In genomic region chr5:139156814-139157213, GRCh38 we compare ENCODE assay signal across 33 cellular contexts.
"Had no signal": no experiment of that assay in that cellular context is flagged by ENCODE, and none has a peak within 500 bp of the region (broad histone marks: within the 10 kb centered on the region; RNA-seq: fewer than 3 reads in every experiment).

No MANE protein-coding gene starts in this region.

- H3K27ac ChIP-seq: brain microvascular endothelial cell, colonic mucosa, epithelial cell of prostate, esophagus squamous epithelium, gastroesophageal sphincter had no signal

- H3K4me3 ChIP-seq: colonic mucosa, esophagus squamous epithelium, gastroesophageal sphincter had no signal

- ATAC-seq: activated CD4-positive, alpha-beta T cell treated with anti-CD3 and anti-CD28 coated beads for 36 hours; activated CD8-positive, alpha-beta T cell treated with anti-CD3 and anti-CD28 coated beads for 36 hours; activated T-cell treated with anti-CD3 and anti-CD28 coated beads, Interleukin-2, amount 50 U/mL, for 4 hours; activated T-helper 17 cell treated with anti-CD3 and anti-CD28 coated beads, Interleukin-2, amount 50 U/mL, for 72 hours; gastroesophageal sphincter; T-helper 17 cell had no signal

- H3K27me3 ChIP-seq: brain microvascular endothelial cell, colonic mucosa, esophagus squamous epithelium, gastroesophageal sphincter had no signal

- H3K9me3 ChIP-seq: colonic mucosa, esophagus squamous epithelium, gastroesophageal sphincter had no signal

- H3K9me3 Mint-ChIP-seq: activated CD4-positive, alpha-beta T cell treated with anti-CD3 and anti-CD28 coated beads, Interleukin-2, amount 10 ng/mL, durations not matched to agents 7 days and 5 days; activated CD8-positive, alpha-beta T cell treated with anti-CD3 and anti-CD28 coated beads for 36 hours; activated T-cell treated with anti-CD3 and anti-CD28 coated beads, Interleukin-2, amount 50 U/mL, for 4 hours; activated T-helper 17 cell treated with anti-CD3 and anti-CD28 coated beads, Interleukin-2, amount 50 U/mL, for 72 hours; T-helper 2 cell treated with Interferon-gamma antibody and Interleukin-4, amounts not matched to agents 5 μg/mL and 100 μg/mL, for 36 hours had no signal

- H3K4me3 Mint-ChIP-seq: activated CD4-positive, alpha-beta T cell treated with anti-CD3 and anti-CD28 coated beads for 36 hours; activated CD4-positive, alpha-beta T cell treated with anti-CD3 and anti-CD28 coated beads, Interleukin-2, amount 10 ng/mL, durations not matched to agents 7 days and 5 days; activated CD8-positive, alpha-beta T cell treated with anti-CD3 and anti-CD28 coated beads for 36 hours; activated naive CD8-positive, alpha-beta T cell; activated T-cell treated with anti-CD3 and anti-CD28 coated beads, Interleukin-2, amount 50 U/mL, for 4 hours; activated T-helper 17 cell treated with anti-CD3 and anti-CD28 coated beads, Interleukin-2, amount 50 U/mL, for 72 hours; T-helper 17 cell; T-helper 2 cell treated with Interferon-gamma antibody and Interleukin-4, amounts not matched to agents 5 μg/mL and 100 μg/mL, for 36 hours had no signal

- H3K27ac Mint-ChIP-seq: activated CD4-positive, alpha-beta T cell treated with anti-CD3 and anti-CD28 coated beads for 36 hours; activated CD4-positive, alpha-beta T cell treated with anti-CD3 and anti-CD28 coated beads, Interleukin-2, amount 10 ng/mL, durations not matched to agents 7 days and 5 days; activated CD8-positive, alpha-beta T cell treated with anti-CD3 and anti-CD28 coated beads for 36 hours; activated naive CD8-positive, alpha-beta T cell; activated T-helper 17 cell treated with anti-CD3 and anti-CD28 coated beads, Interleukin-2, amount 50 U/mL, for 72 hours; T-helper 17 cell; T-helper 2 cell treated with Interferon-gamma antibody and Interleukin-4, amounts not matched to agents 5 μg/mL and 100 μg/mL, for 36 hours had no signal

- H3K4me1 Mint-ChIP-seq: activated CD4-positive, alpha-beta T cell treated with anti-CD3 and anti-CD28 coated beads for 36 hours; activated CD4-positive, alpha-beta T cell treated with anti-CD3 and anti-CD28 coated beads, Interleukin-2, amount 10 ng/mL, durations not matched to agents 7 days and 5 days had no signal

- H3K4me1 ChIP-seq: colonic mucosa had no signal

- DNase-seq: activated CD4-positive, alpha-beta T cell treated with anti-CD3 and anti-CD28 coated beads for 36 hours; activated CD4-positive, alpha-beta T cell treated with anti-CD3 and anti-CD28 coated beads, Interleukin-2, amount 10 ng/mL, durations not matched to agents 7 days and 5 days; activated CD4-positive, alpha-beta T cell treated with anti-CD3 and anti-CD28 coated beads, Interleukin-2, amount 50 U/mL, for 4 hours; activated CD4-positive, CD25-positive, alpha-beta regulatory T cell; activated CD4-positive, CD25-positive, alpha-beta regulatory T cell treated with anti-CD3 and anti-CD28 coated beads, Interleukin-2, amount 50 U/mL, for 72 hours; activated CD8-positive, alpha-beta memory T cell treated with anti-CD3 and anti-CD28 coated beads for 24 hours; activated CD8-positive, alpha-beta T cell treated with anti-CD3 and anti-CD28 coated beads for 36 hours; activated effector memory CD4-positive, alpha-beta T cell treated with Interleukin-2 at 50 U/mL for 16 hours; activated gamma-delta T cell treated with Interleukin-2 at 50 U/mL for 16 hours; activated naive CD4-positive, alpha-beta T cell treated with anti-CD3 and anti-CD28 coated beads, Interleukin-2, amount 50 U/mL, for 16 hours; activated naive CD4-positive, alpha-beta T cell treated with Interleukin-2 at 50 U/mL for 16 hours; activated T-cell treated with anti-CD3 and anti-CD28 coated beads, Interleukin-2, amount 50 U/mL, for 4 hours; amniotic stem cell; anterior cingulate cortex; brain microvascular endothelial cell; central memory CD4-positive, alpha-beta T cell; cerebellar nuclear complex; colonic mucosa; effector CD8-positive, alpha-beta T cell; esophagus squamous epithelium; foreskin melanocyte; head of caudate nucleus; T-helper 1 cell; T-helper 17 cell; T1000 had no signal

- H3K27me3 Mint-ChIP-seq: activated CD4-positive, alpha-beta T cell treated with anti-CD3 and anti-CD28 coated beads for 36 hours; activated CD8-positive, alpha-beta T cell treated with anti-CD3 and anti-CD28 coated beads for 36 hours; activated naive CD8-positive, alpha-beta T cell; activated T-helper 17 cell treated with anti-CD3 and anti-CD28 coated beads, Interleukin-2, amount 50 U/mL, for 72 hours; T-helper 17 cell had no signal

- H3K36me3 ChIP-seq: brain microvascular endothelial cell, colonic mucosa, esophagus squamous epithelium, gastroesophageal sphincter had no signal

- FAIRE-seq: astrocyte, endometrium, endothelial cell of umbilical vein had no signal
